ENCODE assay signal across 20 cellular contexts in genomic region chrX:105315301-105315700, GRCh38.
"Had no signal": no experiment of that assay in that cellular context is flagged by ENCODE, and none has a peak within 500 bp of the region (broad histone marks: within the 10 kb centered on the region; RNA-seq: fewer than 3 reads in every experiment).

No MANE protein-coding gene starts in this region.

- DNase-seq: activated CD4-positive, alpha-beta T cell treated with anti-CD3 and anti-CD28 coated beads, Interleukin-2, amount 10 ng/mL, durations not matched to agents 7 days and 5 days; activated CD8-positive, alpha-beta memory T cell treated with anti-CD3 and anti-CD28 coated beads, Interleukin-2, amount 50 U/mL, for 4 hours; activated naive CD4-positive, alpha-beta T cell treated with anti-CD3 and anti-CD28 coated beads for 36 hours; activated T-cell treated with anti-CD3 and anti-CD28 coated beads, Interleukin-2, amount 50 U/mL, for 4 hours; aorta; brain microvascular endothelial cell; dermis blood vessel endothelial cell; effector memory CD4-positive, alpha-beta T cell; immature natural killer cell; mesenchymal stem cell; mucosa of descending colon; naive B cell; small intestine; stimulated activated CD4-positive, alpha-beta T cell treated with anti-CD3 and anti-CD28 coated beads, Interleukin-4, amount 100 ng/mL, for 1 hour; stimulated activated naive CD8-positive, alpha-beta T cell treated with anti-CD3 and anti-CD28 coated beads, Interleukin-15, amount 100 ng/mL, for 72 hours; T1000 had no signal

- H3K27ac ChIP-seq: brain microvascular endothelial cell, gastroesophageal sphincter, prostate gland, right atrium auricular region, suprapubic skin had no signal

- H3K4me3 ChIP-seq: gastroesophageal sphincter, mucosa of descending colon, prostate gland, right atrium auricular region, suprapubic skin had no signal

- H3K27me3 ChIP-seq: brain microvascular endothelial cell, gastroesophageal sphincter, right atrium auricular region, suprapubic skin had no signal

- H3K4me1 ChIP-seq: gastroesophageal sphincter, prostate gland, right atrium auricular region, suprapubic skin had no signal

- ATAC-seq: activated T-cell treated with anti-CD3 and anti-CD28 coated beads, Interleukin-2, amount 50 U/mL, for 4 hours; gastroesophageal sphincter; mucosa of descending colon; stimulated activated naive CD8-positive, alpha-beta T cell treated with anti-CD3 and anti-CD28 coated beads, Interleukin-15, amount 100 ng/mL, for 72 hours had no signal
